25 cellular contexts compared by ENCODE assay signal in genomic region chr1:16094453-16095158, GRCh38. TPM values are rescaled to one million over a fixed set of nuclear protein-coding genes. Genes with fewer than 3 reads are reported as not detected.
A peak's percentile ranks its signal among the peaks of the same experiment; 100 is the strongest.
DNase-seq lines count a peak whose midpoint lies in the region; ATAC-seq, FAIRE-seq and TF ChIP-seq lines count a peak whose summit lies in the region.
"Had no signal": no experiment of that assay in that cellular context is flagged by ENCODE, and none has a peak within 500 bp of the region (broad histone marks: within the 10 kb centered on the region; RNA-seq: fewer than 3 reads in every experiment).

No MANE protein-coding gene starts in this region.

- H2BK12ac ChIP-seq in H9 (ENCODE audit: insufficient read length, low read depth, low read length), result no peak overlapping the region
- H2BK12ac ChIP-seq in H1 (ENCODE audit: low read depth, low read length), result 0 out of 2 replicates have a peak overlapping the region, but pooled peaks have one; percentile 6

- POLR2A ChIA-PET in Caco-2 (lab: Charles Lee) (no interaction called here), H1 (lab: Charles Lee; ENCODE audit: partially characterized antibody) (interaction anchor here (0.8 to 1.2 kb wide), 2 partner anchors 27 to 52 kb away, joined by 4 to 5 read pairs; no protein-coding TSS in a partner anchor)

- no peak overlapping the region; the same call in 1 of the 2 replicates for H3K14ac ChIP-seq in H9 (ENCODE audit: insufficient read depth, low read length)
- no peak overlapping the region for H3K14ac ChIP-seq in H1 (ENCODE audit: insufficient read length)

- H3K18ac ChIP-seq in H9 (ENCODE audit: insufficient read length, low read depth, low read length), result peak overlapping the region; percentile 54
- no peak overlapping the region for H3K18ac ChIP-seq in H1 (ENCODE audit: extremely low read depth, low read length)

- H3K23me2 ChIP-seq in H9 (ENCODE audit: insufficient read length, low read depth, low read length, poor library complexity, severe bottlenecking), result no peaks in the 10 kb centered on the region
- H3K23me2 ChIP-seq in H1 (ENCODE audit: low read depth, low read length), result peaks cover 5% of the 10 kb centered on the region; the same call in 1 of the 2 replicates

- H2BK5ac ChIP-seq in H9 (ENCODE audit: insufficient read length, low read length), result no peak overlapping the region
- no peak overlapping the region for H2BK5ac ChIP-seq in H1 (ENCODE audit: low read depth, low read length)

- TF ChIP-seq CTCF in Caco-2 (IDR thresholded peaks at IDR 0.05; ENCODE audit: insufficient read depth in 1 of 2, low read depth in 1 of 2, low read length in 1 of 2, severe bottlenecking in 1 of 2, unreplicated experiment in 1 of 2) (no peak), H9 (conservative IDR thresholded peaks at IDR 0.05) (no peak), H1 (IDR thresholded peaks at IDR 0.05; ENCODE audit: control extremely low read depth in 1 of 3, insufficient read depth in 1 of 3, low read depth in 1 of 3, low read length in 3 of 3) (no peak), osteoblast (IDR thresholded peaks at IDR 0.05; ENCODE audit: extremely low read depth, low read depth, low read length) (no peak), HFFc6 (IDR thresholded peaks at IDR 0.05) (no peak)

- no peak for FAIRE-seq in H1 (lab: Jason Lieb, UNC)
- FAIRE-seq: G401.6, GM12892, GM18507 had no signal

- H3K9me3 ChIP-seq in Caco-2 (no peaks in the 10 kb centered on the region), H9 (ENCODE audit: control insufficient read depth, low read depth, low read length) (no peaks in the 10 kb centered on the region), H1 (ENCODE audit: insufficient read depth in 2 of 2, low read depth in 1 of 2, low read length in 1 of 2) (no peaks in the 10 kb centered on the region), osteoblast (ENCODE audit: low read depth, low read length) (no peaks in the 10 kb centered on the region)
- H3K9me3 ChIP-seq: BLaER1, SK-N-SH had no signal

- H3K9ac ChIP-seq in H9 (ENCODE audit: extremely low read depth, insufficient read length, low read length) (no peak overlapping the region), H1 (replicated peaks in 1 of 4; ENCODE audit: extremely low read depth in 1 of 4, low read depth in 3 of 4, low read length in 3 of 4) (no peak overlapping the region)
- H3K9ac ChIP-seq: BLaER1, KMS-11, SK-N-SH had no signal

- H4K8ac ChIP-seq in H9 (replicated peaks; ENCODE audit: insufficient read length, low read depth, low read length) (no peak overlapping the region), H1 (ENCODE audit: extremely low read depth, insufficient read depth, low read length) (no peak overlapping the region)

- H2BK20ac ChIP-seq in H9 (ENCODE audit: low read depth, low read length, poor library complexity, severe bottlenecking) (no peak overlapping the region), H1 (ENCODE audit: low read length) (no peak overlapping the region)

- intact Hi-C loops in Caco-2 (cut with micrococcal nuclease; ENCODE audit: unreplicated experiment), result no loop called here

- no peak overlapping the region for H3K56ac ChIP-seq in H9 (ENCODE audit: insufficient read length, low read depth, low read length)
- no peak overlapping the region for H3K56ac ChIP-seq in H1 (replicated peaks; ENCODE audit: insufficient read length, low read depth, low read length)

- no CpG with 5 or more reads among the region's 21 CpGs for WGBS in H9 (ENCODE audit: extremely low coverage, insufficient read length, low lambda C conversion rate)
- 79% methylated on average over 17 of the region's 21 CpGs; no CpG with 5 or more reads in 1 of the 2 experiments for WGBS in H1 (ENCODE audit: extremely low coverage in 1 of 2, insufficient coverage in 1 of 2, insufficient read length in 1 of 2, insufficient replicate concordance in 2 of 2, low coverage in 1 of 2, low lambda C conversion rate in 2 of 2, missing lambda C conversion rate in 1 of 2), 2 experiments

- H3K23ac ChIP-seq in H9 (ENCODE audit: insufficient read length, low read depth, low read length), result no peak overlapping the region
- H3K23ac ChIP-seq in H1 (ENCODE audit: insufficient read length), result no peak overlapping the region

- no TSS peak for BruUV-seq in Caco-2 (replicated peaks; lab: Mats Ljungman, UMichigan)

- H3K4me2 ChIP-seq in H9 (ENCODE audit: insufficient read depth, insufficient read length, low read length), result no peak overlapping the region
- no peak overlapping the region for H3K4me2 ChIP-seq in H1 (ENCODE audit: insufficient read depth in 1 of 2, low read depth in 2 of 2, low read length in 2 of 2)
- H3K4me2 ChIP-seq in osteoblast (ENCODE audit: insufficient read depth, low read length), result no peak overlapping the region
- H3K4me2 ChIP-seq: BLaER1, GM23338, KMS-11, SK-N-SH had no signal

- DNase-seq in Caco-2 (peak in 1 of 2 experiments; percentile 17), H9 (no peak), H1 (ENCODE audit: low read depth in 1 of 2, low spot score in 2 of 2) (no peak), osteoblast (ENCODE audit: insufficient read length, low spot score, missing footprints) (peak; percentile 41), HFFc6 (no peak), activated gamma-delta T cell (lab: John Stamatoyannopoulos, UW) (no peak)
- DNase-seq in stimulated activated CD4-positive, alpha-beta T cell treated with anti-CD3 and anti-CD28 coated beads, Interleukin-2, amount 100 ng/mL, for 24 hours, result no peak
- DNase-seq: Calu3; CD4-positive, alpha-beta memory T cell; NCI-H1092 treated with DMSO at 0.1 percent for 48 hours; NCI-H1436 treated with DMSO at 0.1 percent for 48 hours; NCI-H1930; NCI-H226; NCI-H510A treated with DMSO at 0.1 percent for 48 hours; NCI-H748 treated with DMSO at 0.1 percent for 48 hours; SHP77 treated with DMSO at 0.1 percent for 48 hours had no signal

- H3K27ac Mint-ChIP-seq in Caco-2 (ENCODE audit: unreplicated experiment) (peak overlapping the region; percentile 11), H9 (no peak overlapping the region), HFFc6 (no peak overlapping the region)
- H3K27ac Mint-ChIP-seq: GM23338 had no signal

- H2AK5ac ChIP-seq in H9 (ENCODE audit: insufficient read length, low read length) (no peak overlapping the region), H1 (ENCODE audit: low read depth, low read length) (no peak overlapping the region)

- H3K4ac ChIP-seq in H9 (ENCODE audit: low read depth, low read length), result no peak overlapping the region
- no peak overlapping the region for H3K4ac ChIP-seq in H1 (replicated peaks; ENCODE audit: insufficient read length, low read depth, low read length)

- H3K79me1 ChIP-seq in H9 (ENCODE audit: insufficient read depth, low read depth, low read length, poor library complexity, severe bottlenecking) (no peaks in the 10 kb centered on the region), H1 (ENCODE audit: low read depth, low read length) (no peaks in the 10 kb centered on the region)

- no peak for ATAC-seq in HG03439 (IDR thresholded peaks at IDR 0.05; ENCODE audit: unreplicated experiment)
- ATAC-seq: GM23338 had no signal

- no peak overlapping the region for H3K4me3 Mint-ChIP-seq in Caco-2 (ENCODE audit: unreplicated experiment)
- no peak overlapping the region for H3K4me3 Mint-ChIP-seq in H9
- no peak overlapping the region for H3K4me3 Mint-ChIP-seq in HFFc6
- H3K4me3 Mint-ChIP-seq: CD4-positive, alpha-beta memory T cell; GM23338 had no signal

- H3K4me1 Mint-ChIP-seq in Caco-2 (ENCODE audit: low read depth, unreplicated experiment), result peaks cover 14% of the 10 kb centered on the region
- peaks cover 10 to 31% of the 10 kb centered on the region in 2 experiments for H3K4me1 Mint-ChIP-seq in H9
- H3K4me1 Mint-ChIP-seq in HFFc6 (ENCODE audit: low read depth), result peaks cover 26% of the 10 kb centered on the region

- H3K27ac ChIP-seq in H9 (ENCODE audit: insufficient read length, low read depth, low read length) (no peak overlapping the region), H1 (ENCODE audit: low read depth, low read length) (no peak overlapping the region), osteoblast (ENCODE audit: low read depth, low read length) (no peak overlapping the region)
- H3K27ac ChIP-seq: BLaER1, KMS-11, RWPE1 had no signal

- H3K4me1 ChIP-seq in Caco-2, result 0 out of 2 replicates have a peak, but pooled peaks cover 3% of the 10 kb centered on the region
- no peaks in the 10 kb centered on the region for H3K4me1 ChIP-seq in H9 (ENCODE audit: insufficient read depth, low read length)
- H3K4me1 ChIP-seq in H1 (replicated peaks in 1 of 4; ENCODE audit: control insufficient read depth in 3 of 4, insufficient read depth in 4 of 4, low read length in 3 of 4), result peaks cover 0 to 4% (median 0%) of the 10 kb centered on the region in 4 experiments; a peak in 2 of 7 replicates
- no peaks in the 10 kb centered on the region for H3K4me1 ChIP-seq in osteoblast (ENCODE audit: insufficient read depth, low read length)

- no peaks in the 10 kb centered on the region for H3K79me2 ChIP-seq in H9 (ENCODE audit: insufficient read depth, low read length)
- H3K79me2 ChIP-seq in H1 (ENCODE audit: control insufficient read depth in 1 of 2, insufficient read depth in 2 of 2, low read length in 2 of 2), result no peaks in the 10 kb centered on the region
- no peaks in the 10 kb centered on the region for H3K79me2 ChIP-seq in osteoblast (ENCODE audit: insufficient read depth, low read length)

- H4K91ac ChIP-seq in H9 (ENCODE audit: insufficient read length, low read depth, low read length), result no peak overlapping the region
- H4K91ac ChIP-seq in H1 (replicated peaks; ENCODE audit: insufficient read length, low read length), result no peak overlapping the region

- H2AFZ ChIP-seq in H9 (ENCODE audit: low read length) (no peak overlapping the region), H1 (ENCODE audit: low read length) (no peak overlapping the region), osteoblast (ENCODE audit: low read length) (no peak overlapping the region)
- H2AFZ ChIP-seq: GM23338 had no signal

- H4K20me1 ChIP-seq in H9 (ENCODE audit: control insufficient read depth, insufficient read depth, insufficient read length) (no peaks in the 10 kb centered on the region), H1 (replicated peaks in 1 of 2; ENCODE audit: control insufficient read depth in 1 of 2, insufficient read depth in 2 of 2, low read length in 2 of 2) (no peaks in the 10 kb centered on the region), osteoblast (ENCODE audit: insufficient read depth, low read length) (no peaks in the 10 kb centered on the region)
- H4K20me1 ChIP-seq: BLaER1 had no signal

- H3K9me3 Mint-ChIP-seq in Caco-2 (ENCODE audit: unreplicated experiment) (no peaks in the 10 kb centered on the region), H9 (no peaks in the 10 kb centered on the region), HFFc6 (no peaks in the 10 kb centered on the region)
- H3K9me3 Mint-ChIP-seq: CD4-positive, alpha-beta memory T cell; GM23338 had no signal

- H3K27me3 Mint-ChIP-seq in Caco-2 (ENCODE audit: insufficient read depth, unreplicated experiment) (no peaks in the 10 kb centered on the region), H9 (ENCODE audit: low read depth) (peaks cover 11% of the 10 kb centered on the region), HFFc6 (ENCODE audit: insufficient read depth) (peaks cover 7% of the 10 kb centered on the region)

- H3K36me3 ChIP-seq in Caco-2 (ENCODE audit: control insufficient read depth, insufficient read depth, low read length), result no peaks in the 10 kb centered on the region
- no peaks in the 10 kb centered on the region for H3K36me3 ChIP-seq in H1 (ENCODE audit: control insufficient read depth in 2 of 4, insufficient read depth in 4 of 4, low read length in 3 of 4)
- no peaks in the 10 kb centered on the region for H3K36me3 ChIP-seq in osteoblast (ENCODE audit: insufficient read depth, low read length)
- H3K36me3 ChIP-seq: BLaER1 had no signal

- H2BK120ac ChIP-seq in H9 (ENCODE audit: low read depth, low read length, poor library complexity, severe bottlenecking) (no peak overlapping the region), H1 (replicated peaks; ENCODE audit: low read depth, low read length) (no peak overlapping the region)

- no peaks in the 10 kb centered on the region for H3K27me3 ChIP-seq in Caco-2 (replicated peaks; ENCODE audit: control insufficient read depth, insufficient read depth, low read length)
- H3K27me3 ChIP-seq in H9 (ENCODE audit: insufficient read depth, low read length), result no peaks in the 10 kb centered on the region; the same call in 1 of the 2 replicates
- peaks cover 0 to 2% (median 0%) of the 10 kb centered on the region in 4 experiments; a peak in 1 of 7 replicates for H3K27me3 ChIP-seq in H1 (replicated peaks in 1 of 4; ENCODE audit: control insufficient read depth in 3 of 4, extremely low read depth in 1 of 4, insufficient read depth in 3 of 4, low read length in 3 of 4)
- H3K27me3 ChIP-seq in osteoblast (ENCODE audit: insufficient read depth, low read length), result peaks cover 2% of the 10 kb centered on the region
- H3K27me3 ChIP-seq: BLaER1 had no signal

- no peak overlapping the region for H2BK15ac ChIP-seq in H9 (ENCODE audit: low read depth, low read length)
- H2BK15ac ChIP-seq in H1 (ENCODE audit: low read length), result 0 out of 2 replicates have a peak overlapping the region, but pooled peaks have one; percentile 0

- TF ChIP-seq RAD21 in H1 (IDR thresholded peaks at IDR 0.05 in 1 of 2, conservative IDR thresholded peaks at IDR 0.05 in 1 of 2; ENCODE audit: low read depth in 2 of 2, low read length in 2 of 2), result no peak

- H3K36me3 Mint-ChIP-seq in Caco-2 (ENCODE audit: insufficient read depth, unreplicated experiment), result no peaks in the 10 kb centered on the region
- H3K36me3 Mint-ChIP-seq in H9 (ENCODE audit: insufficient read depth in 1 of 3, low read depth in 3 of 3), result no peaks in the 10 kb centered on the region
- no peaks in the 10 kb centered on the region for H3K36me3 Mint-ChIP-seq in HFFc6 (ENCODE audit: low read depth)
- H3K36me3 Mint-ChIP-seq: CD4-positive, alpha-beta memory T cell had no signal

- H4K5ac ChIP-seq in H9 (ENCODE audit: insufficient read length, low read depth, low read length) (no peak overlapping the region), H1 (ENCODE audit: insufficient read length, low read depth, low read length) (no peak overlapping the region)

- H3K4me3 ChIP-seq in Caco-2 (ENCODE audit: low read depth, low read length) (no peak overlapping the region), H1 (ENCODE audit: extremely low read depth in 1 of 4, insufficient read depth in 2 of 4, low read depth in 3 of 4, low read length in 4 of 4) (no peak overlapping the region), osteoblast (ENCODE audit: insufficient read depth, low read length) (no peak overlapping the region)
- H3K4me3 ChIP-seq: BLaER1, GM23338 had no signal

- H3T11ph ChIP-seq in H9 (ENCODE audit: low read length), result no peak overlapping the region

- no peak for TF ChIP-seq EP300 in H1 (IDR thresholded peaks at IDR 0.05; ENCODE audit: borderline replicate concordance in 1 of 2, low read depth in 2 of 2, low read length in 2 of 2)

- no peak for TF ChIP-seq POLR2A in H1 (IDR thresholded peaks at IDR 0.05; ENCODE audit: control extremely low read depth in 1 of 2, low read depth in 2 of 2, low read length in 2 of 2)

- CTCF ChIA-PET in Caco-2 (lab: Charles Lee) (no interaction called here), H1 (lab: Charles Lee; ENCODE audit: partially characterized antibody) (interaction anchor here (0.6 to 4.1 kb wide), 4 partner anchors 9 to 1474 kb away, joined by 3 to 52 read pairs (median 7); no protein-coding TSS in a partner anchor)

RNA-seq across cellular contexts. Expression of gene FAM131C, which starts 21.2 kb away (rescaled TPM):
- 0.41 and 0.44 TPM in 2 replicates for total RNA-seq in Caco-2 (2022)
- 0.48 and 0.61 TPM in 2 replicates for total RNA-seq in H9 (2021)
- total RNA-seq in H1 (2021; fragmentation: NEBNext Ultra II Directional; extraction: Animal tissue kit (Norgen Biotek cat#: 25700)), result 0.25 and 0.78 TPM in 2 replicates
- polyA plus RNA-seq in H1 (2011; rRNA removed), result 0.73 and 1.6 TPM in 2 replicates
- 0.54 TPM for polyA plus RNA-seq in H1 (2011; cell fraction: cytosol; rRNA removed)
- polyA plus RNA-seq in H1 (2011; cell fraction: nucleus; rRNA removed), result 1.4 TPM
- 0.33 to 1.4 TPM (median 1.1 TPM) in 4 replicates for polyA plus RNA-seq in H1 (2012, experiment 1 of 2)
- polyA plus RNA-seq in H1 (2012, experiment 2 of 2), result 0.76 TPM
- polyA plus RNA-seq in H1 (2013, experiment 1 of 2), result 0.85 TPM
- polyA plus RNA-seq in H1 (2013, experiment 2 of 2), result 0.92 TPM
- 0.22 and 0.46 TPM in 2 replicates for polyA minus RNA-seq in H1 (2011; rRNA and poly(A)+ RNA removed)
- 0.88 TPM for polyA minus RNA-seq in H1 (2011; cell fraction: cytosol; rRNA and poly(A)+ RNA removed)
- polyA minus RNA-seq in H1 (2011; cell fraction: nucleus; rRNA and poly(A)+ RNA removed), result 1.2 TPM
- 0.36 TPM in 1 of 2 replicates, not detected in the other for total RNA-seq in osteoblast
- 1 to 10 TPM in 1 of 6 experiments, under 1 TPM in 5; 0.26 to 1.3 (median 0.74) TPM for total RNA-seq in HFFc6 (2021; fragmentation: NEBNext Ultra II Directional; extraction: Animal tissue kit (Norgen Biotek cat#: 25700))
- total RNA-seq: CD4-positive, alpha-beta memory T cell had no signal

RNA-seq across cellular contexts. Expression of gene CLCNKB, which starts 51.0 kb away (rescaled TPM):
- total RNA-seq in Caco-2 (2022), result not detected in 2 replicates
- 1.7 and 1.8 TPM in 2 replicates for total RNA-seq in H9 (2021)
- 1.2 and 1.4 TPM in 2 replicates for total RNA-seq in H1 (2021; fragmentation: NEBNext Ultra II Directional; extraction: Animal tissue kit (Norgen Biotek cat#: 25700))
- 3.5 and 5.7 TPM in 2 replicates for polyA plus RNA-seq in H1 (2011; rRNA removed)
- polyA plus RNA-seq in H1 (2011; cell fraction: cytosol; rRNA removed), result 4.0 TPM
- 14.0 TPM for polyA plus RNA-seq in H1 (2011; cell fraction: nucleus; rRNA removed)
- 1.8 to 3.3 TPM (median 2.4 TPM) in 4 replicates for polyA plus RNA-seq in H1 (2012, experiment 1 of 2)
- polyA plus RNA-seq in H1 (2012, experiment 2 of 2), result 1.6 TPM
- polyA plus RNA-seq in H1 (2013, experiment 1 of 2), result 2.6 TPM
- polyA plus RNA-seq in H1 (2013, experiment 2 of 2), result 2.0 TPM
- 1.4 and 3.3 TPM in 2 replicates for polyA minus RNA-seq in H1 (2011; rRNA and poly(A)+ RNA removed)
- 1.8 TPM for polyA minus RNA-seq in H1 (2011; cell fraction: cytosol; rRNA and poly(A)+ RNA removed)
- 2.1 TPM for polyA minus RNA-seq in H1 (2011; cell fraction: nucleus; rRNA and poly(A)+ RNA removed)
- 0.29 and 0.36 TPM in 2 replicates for total RNA-seq in osteoblast
- under 1 TPM in 2 of 6 experiments, not detected in 4; 0.10 to 0.14 TPM for total RNA-seq in HFFc6 (2021; fragmentation: NEBNext Ultra II Directional; extraction: Animal tissue kit (Norgen Biotek cat#: 25700))
- total RNA-seq: Calu3; CD4-positive, alpha-beta memory T cell had no signal
- polyA plus RNA-seq: CD4-positive, alpha-beta memory T cell had no signal
